9 cellular contexts compared by ENCODE assay signal in genomic region chr1:236608930-236609726, GRCh38. TPM values are rescaled to one million over a fixed set of nuclear protein-coding genes. Genes with fewer than 3 reads are reported as not detected.
DNase-seq lines count a peak whose midpoint lies in the region; ATAC-seq and TF ChIP-seq lines count a peak whose summit lies in the region.
"Had no signal": no experiment of that assay in that cellular context is flagged by ENCODE, and none has a peak within 500 bp of the region (broad histone marks: within the 10 kb centered on the region; RNA-seq: fewer than 3 reads in every experiment).

No MANE protein-coding gene starts in this region.

- peak; percentile 54 for TF ChIP-seq CTCF in smooth muscle cell (IDR thresholded peaks at IDR 0.05; ENCODE audit: borderline replicate concordance, insufficient read depth, poor library complexity, severe bottlenecking)

- no peak overlapping the region for H3K4me3 Mint-ChIP-seq in effector memory CD8-positive, alpha-beta T cell
- H3K4me3 Mint-ChIP-seq: memory B cell had no signal

- WGBS in right cardiac atrium = 21% methylated on average over 5 of the region's 5 CpGs
- 15% methylated on average over 5 of the region's 5 CpGs for WGBS in smooth muscle cell (ENCODE audit: low lambda C conversion rate)

- ATAC-seq in right cardiac atrium = no peak
- ATAC-seq in effector memory CD8-positive, alpha-beta T cell (replicated peaks) = no peak

- peaks cover 9% of the 10 kb centered on the region for H3K36me3 Mint-ChIP-seq in effector memory CD8-positive, alpha-beta T cell (ENCODE audit: insufficient read depth)

- no peak overlapping the region for H3K4me2 ChIP-seq in smooth muscle cell

- DNase-seq in stimulated activated CD4-positive, alpha-beta T cell treated with anti-CD3 and anti-CD28 coated beads, Interleukin-15, amount 100 ng/mL, for 24 hours = peak; percentile 52
- no peak for DNase-seq in stimulated activated CD4-positive, alpha-beta T cell treated with anti-CD3 and anti-CD28 coated beads, Interleukin-4, amount 100 ng/mL, for 1 hour
- DNase-seq in NCI-H146 (lab: John Stamatoyannopoulos, UW) (peak; percentile 65), right cardiac atrium (peak; percentile 60 to 77 (median 76)), smooth muscle cell (lab: John Stamatoyannopoulos, UW; ENCODE audit: unreplicated experiment) (no peak), NCI-H1048 (lab: John Stamatoyannopoulos, UW) (no peak)
- DNase-seq in activated CD4-positive, alpha-beta T cell treated with anti-CD3 and anti-CD28 coated beads, Interleukin-2, amount 50 U/mL, for 48 hours = peak; percentile 27 to 47
- DNase-seq in effector memory CD8-positive, alpha-beta T cell = no peak

- H3F3A ChIP-seq in smooth muscle cell (ENCODE audit: low read depth) = peaks cover 3% of the 10 kb centered on the region

- H3K36me3 ChIP-seq in smooth muscle cell (ENCODE audit: low read depth) = no peaks in the 10 kb centered on the region

- H3K27ac ChIP-seq in right cardiac atrium (ENCODE audit: low read length) (no peak overlapping the region), smooth muscle cell (ENCODE audit: low read depth) (no peak overlapping the region)

- H3K4me1 ChIP-seq in right cardiac atrium (ENCODE audit: control insufficient read depth, insufficient read depth, low read length) = no peaks in the 10 kb centered on the region
- H3K4me1 ChIP-seq in smooth muscle cell (ENCODE audit: low read depth) = no peaks in the 10 kb centered on the region

- H3K9me3 ChIP-seq in right cardiac atrium (ENCODE audit: control insufficient read depth, low read length) (no peaks in the 10 kb centered on the region), smooth muscle cell (replicated peaks; ENCODE audit: low read depth) (no peaks in the 10 kb centered on the region)

- no peaks in the 10 kb centered on the region for H4K20me1 ChIP-seq in smooth muscle cell (ENCODE audit: low read depth)

- H3K27ac Mint-ChIP-seq in effector memory CD8-positive, alpha-beta T cell = no peak overlapping the region
- H3K27ac Mint-ChIP-seq: memory B cell had no signal

- peaks cover 2 to 8% of the 10 kb centered on the region in 2 donors for H3K4me1 Mint-ChIP-seq in effector memory CD8-positive, alpha-beta T cell (ENCODE audit: low read depth in 2 of 2)

- H3K27me3 ChIP-seq in right cardiac atrium (ENCODE audit: control insufficient read depth, insufficient read depth) (no peaks in the 10 kb centered on the region), smooth muscle cell (ENCODE audit: low read depth) (no peaks in the 10 kb centered on the region)

- no peaks in the 10 kb centered on the region for H3K9me3 Mint-ChIP-seq in effector memory CD8-positive, alpha-beta T cell

- intact Hi-C loops in right cardiac atrium (cut with DNase I) = loop anchor here in 2 of 4 donors (10.0 kb wide), 1 partner anchor 166 kb away; no protein-coding TSS in a partner anchor

- H3K4me3 ChIP-seq in right cardiac atrium (ENCODE audit: low read length) = no peak overlapping the region
- H3K4me3 ChIP-seq in smooth muscle cell = no peak overlapping the region

- H3K9ac ChIP-seq in smooth muscle cell (ENCODE audit: low read depth) = no peak overlapping the region

- no peak overlapping the region for H2AFZ ChIP-seq in smooth muscle cell (ENCODE audit: low read depth)

- H3K27me3 Mint-ChIP-seq in effector memory CD8-positive, alpha-beta T cell = peaks cover 45 to 53% of the 10 kb centered on the region in 2 donors

- peaks cover under 1% of the 10 kb centered on the region for H3K79me2 ChIP-seq in smooth muscle cell (ENCODE audit: low read depth)

RNA-seq across cellular contexts. Expression of gene HEATR1, which starts 4.8 kb away (rescaled TPM):
- 10 to 100 TPM; 11.2 to 12.8 (median 12.2) TPM for total RNA-seq in right cardiac atrium
- 3.2 TPM for polyA plus RNA-seq in right cardiac atrium
- 25.3 and 29.0 TPM in 2 replicates for total RNA-seq in smooth muscle cell
- polyA plus RNA-seq in smooth muscle cell = 6.9 and 7.4 TPM in 2 replicates

Comparison
In these comparisons a context has a peak if more than half of its experiments do, and no peak if none do; other contexts are left out.
1. DNase-seq: peak in stimulated activated CD4-positive, alpha-beta T cell treated with anti-CD3 and anti-CD28 coated beads, Interleukin-15, amount 100 ng/mL, for 24 hours (single experiment), NCI-H146 (single experiment), activated CD4-positive, alpha-beta T cell treated with anti-CD3 and anti-CD28 coated beads, Interleukin-2, amount 50 U/mL, for 48 hours (2 of 2) and right cardiac atrium (3 of 3); none in stimulated activated CD4-positive, alpha-beta T cell treated with anti-CD3 and anti-CD28 coated beads, Interleukin-4, amount 100 ng/mL, for 1 hour (single experiment), smooth muscle cell (single experiment), effector memory CD8-positive, alpha-beta T cell (0 of 3) and NCI-H1048 (single experiment).